ENCODE assay signal across 8 cellular contexts in genomic region chrX:143318857-143319256, GRCh38.
A peak's percentile ranks its signal among the peaks of the same experiment; 100 is the strongest.
DNase-seq lines count a peak whose midpoint lies in the region; ATAC-seq and TF ChIP-seq lines count a peak whose summit lies in the region.
"Not testable (repeated sequence)": the region's sequence is repeated elsewhere in the genome, so short reads cannot be mapped to it uniquely, and the experiment has no call there.

No MANE protein-coding gene starts in this region.

- H3K4me1 ChIP-seq in colonic mucosa; mucosa of descending colon (ENCODE audit: low read depth); transverse colon: not testable (repeated sequence)

- not testable (repeated sequence) for TF ChIP-seq POLR2A in transverse colon (IDR thresholded peaks at IDR 0.05)

- H3K4me1 Mint-ChIP-seq in activated T-cell treated with anti-CD3 and anti-CD28 coated beads, Interleukin-2, amount 50 U/mL, for 24 hours (ENCODE audit: low read depth), result not testable (repeated sequence)

- not testable (repeated sequence) for H3K9ac ChIP-seq in colonic mucosa (ENCODE audit: low read depth in 2 of 2, low read length in 2 of 2)

- H3K9me3 Mint-ChIP-seq in activated T-cell treated with anti-CD3 and anti-CD28 coated beads, Interleukin-2, amount 50 U/mL, for 24 hours, result not testable (repeated sequence)

- not testable (repeated sequence) for H3K36me3 ChIP-seq in colonic mucosa; mucosa of descending colon (ENCODE audit: low read depth); transverse colon

- ATAC-seq in mucosa of descending colon, result peak; percentile 78

- H3K9me3 ChIP-seq in colonic mucosa, mucosa of descending colon, transverse colon: not testable (repeated sequence)

- not testable (repeated sequence) for H3K27me3 ChIP-seq in colonic mucosa, transverse colon

- in situ Hi-C loops in transverse colon (cut with MboI; ENCODE audit: low pct_ligation_motif_present in 1 of 4, low pct_unique_long_range_greater_than_20kb in 1 of 4, low sequenced_read_pairs in 3 of 4), result not testable (repeated sequence)

- peaks cover 15% of the 10 kb centered on the region for H3K27me3 Mint-ChIP-seq in activated T-cell treated with anti-CD3 and anti-CD28 coated beads, Interleukin-2, amount 50 U/mL, for 24 hours

- intact Hi-C loops in colonic mucosa (cut with DNase I); mucosa of descending colon (cut with DNase I, micrococcal nuclease); transverse colon (cut with DNase I; ENCODE audit: low total_unique reads): not testable (repeated sequence)

- 35% methylated on average over 2 of the region's 2 CpGs; no CpG with 5 or more reads in 1 of the 2 donors for WGBS in transverse colon (ENCODE audit: low coverage in 1 of 2), 2 donors

- H3K36me3 Mint-ChIP-seq in activated T-cell treated with anti-CD3 and anti-CD28 coated beads, Interleukin-2, amount 50 U/mL, for 24 hours (ENCODE audit: low read depth), result not testable (repeated sequence)

- not testable (repeated sequence) for TF ChIP-seq EP300 in transverse colon (IDR thresholded peaks at IDR 0.05; ENCODE audit: low read depth)

- not testable (repeated sequence) for H3K4me3 ChIP-seq in colonic mucosa, mucosa of descending colon, transverse colon

- H3K27ac Mint-ChIP-seq in activated T-cell treated with anti-CD3 and anti-CD28 coated beads, Interleukin-2, amount 50 U/mL, for 24 hours, result peak overlapping the region; percentile 40

- not testable (repeated sequence) for H3K4me3 Mint-ChIP-seq in activated T-cell treated with anti-CD3 and anti-CD28 coated beads, Interleukin-2, amount 50 U/mL, for 24 hours

- TF ChIP-seq CTCF in colonic mucosa (IDR thresholded peaks at IDR 0.05); mucosa of descending colon (IDR thresholded peaks at IDR 0.05); transverse colon (IDR thresholded peaks at IDR 0.05): not testable (repeated sequence)

- H3K27ac ChIP-seq in colonic mucosa, transverse colon: not testable (repeated sequence)

- DNase-seq in COLO668 (lab: John Stamatoyannopoulos, UW; ENCODE audit: unreplicated experiment), result peak; percentile 29
- DNase-seq in NCI-H2029 (lab: John Stamatoyannopoulos, UW), result peak; percentile 15
- DNase-seq in NCI-H524 (lab: John Stamatoyannopoulos, UW), result peak; percentile 38 to 72
- DNase-seq in NCI-H69 (lab: John Stamatoyannopoulos, UW), result peak; percentile 85
- not testable (repeated sequence) for DNase-seq in activated T-cell treated with anti-CD3 and anti-CD28 coated beads, Interleukin-2, amount 50 U/mL, for 24 hours
- DNase-seq in colonic mucosa, result peak; percentile 21
- peak; percentile 21 to 33 (median 26) for DNase-seq in mucosa of descending colon
- peak; percentile 25 for DNase-seq in transverse colon
